Comparison of ENCODE assay signal across 8 cellular contexts in the genomic region with DNA sequence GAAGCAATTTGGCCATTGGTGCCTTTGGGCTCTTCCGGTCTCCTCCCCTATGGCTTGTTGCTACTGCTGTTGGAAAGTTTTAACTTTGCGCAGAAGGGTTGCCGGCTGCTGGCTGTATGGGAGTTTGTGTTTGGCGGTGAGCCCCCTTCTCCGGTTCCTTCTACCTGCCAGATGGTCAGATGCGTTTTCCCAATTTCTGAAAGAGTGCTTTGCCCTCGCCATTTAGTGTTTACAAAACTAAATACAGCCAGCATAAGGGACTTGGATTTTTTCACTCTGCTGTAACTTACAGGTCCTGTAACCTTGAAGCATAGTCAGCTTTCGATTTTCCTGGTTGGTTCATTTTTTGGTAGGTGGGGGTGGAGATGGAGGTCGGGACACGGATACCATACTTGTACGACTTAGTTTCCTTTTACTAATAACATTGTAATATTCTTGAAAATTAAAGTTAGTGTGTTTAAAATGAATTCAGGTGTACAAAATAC. TPM values are rescaled to one million over a fixed set of nuclear protein-coding genes. Genes with fewer than 3 reads are reported as not detected.
A peak's percentile ranks its signal among the peaks of the same experiment; 100 is the strongest.
DNase-seq lines count a peak whose midpoint lies in the region; ATAC-seq, FAIRE-seq and TF ChIP-seq lines count a peak whose summit lies in the region.

No MANE protein-coding gene starts in this region.

- H3K4me3 ChIP-seq in MG63 (peak overlapping the region; percentile 89), body of pancreas (peak overlapping the region; percentile 22 to 76), kidney (ENCODE audit: low read length in 2 of 2) (peak overlapping the region; percentile 97 to 100)

- POLR2A ChIA-PET in HEK293T (lab: Yijun Ruan, JAX), result interaction anchor here (1.2 to 5.9 kb wide), 6 partner anchors 10 to 62 kb away, joined by 5 to 56 read pairs (median 10); partner anchors contain the start of genes HSPD1, HSPE1, MOB4 and SF3B1

- no peak for FAIRE-seq in kidney (lab: Jason Lieb, UNC)

- DNase-seq in T-helper 1 cell (no peak), HEK293T (ENCODE audit: extremely low spot score) (peak; percentile 65), MG63 (no peak), body of pancreas (peak; percentile 73 to 86 (median 78)), kidney (no peak), stromal cell of bone marrow (ENCODE audit: low read depth) (peak; percentile 94), RPMI8226 (no peak)

- peak overlapping the region; percentile 96 for H3K27ac Mint-ChIP-seq in T-helper 1 cell treated with Interleukin-12 subunit alpha and Interleukin-12 subunit beta and Interleukin-4 antibody, amounts not matched to agents 30 μg/mL and 1 μg/mL, for 36 hours

- no peaks in the 10 kb centered on the region for H3K9me3 Mint-ChIP-seq in T-helper 1 cell treated with Interleukin-12 subunit alpha and Interleukin-12 subunit beta and Interleukin-4 antibody, amounts not matched to agents 30 μg/mL and 1 μg/mL, for 36 hours

- H3K9me3 ChIP-seq in MG63, result 0 out of 2 replicates have a peak, but pooled peaks cover 3% of the 10 kb centered on the region
- no peaks in the 10 kb centered on the region for H3K9me3 ChIP-seq in body of pancreas
- H3K9me3 ChIP-seq in kidney (ENCODE audit: control insufficient read depth in 1 of 2, low read length in 2 of 2), result no peaks in the 10 kb centered on the region

- no peaks in the 10 kb centered on the region for H3K27me3 Mint-ChIP-seq in T-helper 1 cell treated with Interleukin-12 subunit alpha and Interleukin-12 subunit beta and Interleukin-4 antibody, amounts not matched to agents 30 μg/mL and 1 μg/mL, for 36 hours (ENCODE audit: low read depth)

- H3K9ac ChIP-seq in kidney (ENCODE audit: low read length in 2 of 2), result peak overlapping the region; percentile 100

- H3K4me1 Mint-ChIP-seq in T-helper 1 cell treated with Interleukin-12 subunit alpha and Interleukin-12 subunit beta and Interleukin-4 antibody, amounts not matched to agents 30 μg/mL and 1 μg/mL, for 36 hours (ENCODE audit: low read depth), result peaks cover 25% of the 10 kb centered on the region

- CTCF ChIA-PET in HEK293T (lab: Yijun Ruan, JAX), result no interaction called here

- no peak for TF ChIP-seq CTCF in body of pancreas (IDR thresholded peaks at IDR 0.05)
- no peak for TF ChIP-seq CTCF in kidney (IDR thresholded peaks at IDR 0.05; ENCODE audit: borderline replicate concordance, extremely low read depth, insufficient read depth)

- no peaks in the 10 kb centered on the region for H3K27me3 ChIP-seq in MG63
- H3K27me3 ChIP-seq in body of pancreas, result no peaks in the 10 kb centered on the region

- H3K4me1 ChIP-seq in body of pancreas (peaks cover 25% of the 10 kb centered on the region), kidney (ENCODE audit: control insufficient read depth in 1 of 2, insufficient read depth in 1 of 2, low read depth in 1 of 2, low read length in 2 of 2) (peaks cover 13 to 16% of the 10 kb centered on the region in 2 donors)

- peaks cover 4% of the 10 kb centered on the region for H3K36me3 Mint-ChIP-seq in T-helper 1 cell treated with Interleukin-12 subunit alpha and Interleukin-12 subunit beta and Interleukin-4 antibody, amounts not matched to agents 30 μg/mL and 1 μg/mL, for 36 hours (ENCODE audit: low read depth)

- peak overlapping the region; percentile 95 for H3K4me3 Mint-ChIP-seq in T-helper 1 cell treated with Interleukin-12 subunit alpha and Interleukin-12 subunit beta and Interleukin-4 antibody, amounts not matched to agents 30 μg/mL and 1 μg/mL, for 36 hours

- peak overlapping the region; percentile 97 to 99 (median 98) for H3K27ac ChIP-seq in body of pancreas
- H3K27ac ChIP-seq in kidney (ENCODE audit: low read depth in 2 of 2, low read length in 2 of 2), result peak overlapping the region; percentile 100

- TF ChIP-seq POLR2A in body of pancreas (IDR thresholded peaks at IDR 0.05), result peak in 2 of 3 donors; percentile 57 to 81

- H3K36me3 ChIP-seq in MG63 (peaks cover 2% of the 10 kb centered on the region; the same call in 1 of the 2 replicates), body of pancreas (replicated peaks in 1 of 2; ENCODE audit: insufficient read depth in 1 of 2, low read depth in 2 of 2) (no peaks in the 10 kb centered on the region), kidney (ENCODE audit: control insufficient read depth in 1 of 2, insufficient read depth in 2 of 2, low read length in 2 of 2) (no peaks in the 10 kb centered on the region)

- intact Hi-C loops in body of pancreas (cut with DNase I) (no loop called here), kidney (cut with DNase I) (no loop called here)

- peak; percentile 57 for ATAC-seq in body of pancreas

- WGBS in body of pancreas, 2 donors, result 0% methylated on average over 10 to 11 of the region's 11 CpGs

TF ChIP-seq in HEK293T, 16 proteins besides CTCF, POLR2A, EP300 and RAD21:
- no peak for TF ChIP-seq ARNT (IDR thresholded peaks at IDR 0.05)
- no peak for TF ChIP-seq FOXM1 (IDR thresholded peaks at IDR 0.05; ENCODE audit: borderline replicate concordance)
- TF ChIP-seq CTBP1 (IDR thresholded peaks at IDR 0.05; ENCODE audit: borderline replicate concordance), result no peak

RNA-seq across cellular contexts. Expression of gene COQ10B, which starts 0.6 kb away (rescaled TPM):
- total RNA-seq in MG63 (2014; rRNA removed; shearing (Covaris generic); ENCODE audit: low replicate concordance), result 28.5 and 41.3 TPM in 2 replicates
- total RNA-seq in body of pancreas, result 1 to 10 TPM; 5.3 to 9.6 TPM
- 28.6 TPM for total RNA-seq in kidney
- polyA plus RNA-seq in kidney (ENCODE audit: insufficient read depth, low read depth, low replicate concordance), result 31.2 TPM

RNA-seq across cellular contexts. Expression of gene SF3B1, which starts 19.1 kb away (rescaled TPM):
- total RNA-seq in MG63 (2014; rRNA removed; shearing (Covaris generic); ENCODE audit: low replicate concordance), result 122 and 337 TPM in 2 replicates
- total RNA-seq in body of pancreas (100 to 1,000 TPM; 361 to 396 TPM), kidney (244 TPM)
- polyA plus RNA-seq in kidney (ENCODE audit: insufficient read depth, low read depth, low replicate concordance), result 185 TPM

RNA-seq across cellular contexts. Expression of gene HSPD1, which starts 45.7 kb away (rescaled TPM):
- 130 and 166 TPM in 2 replicates for total RNA-seq in MG63 (2014; rRNA removed; shearing (Covaris generic); ENCODE audit: low replicate concordance)
- total RNA-seq in body of pancreas (100 to 1,000 TPM in 1 of 2 donors, 10 to 100 TPM in 1; 81.4 to 117 TPM), kidney (157 TPM)
- 390 TPM for polyA plus RNA-seq in kidney (ENCODE audit: insufficient read depth, low read depth, low replicate concordance)

RNA-seq across cellular contexts. Expression of gene HSPE1, which starts 46.2 kb away (rescaled TPM):
- 135 and 172 TPM in 2 replicates for total RNA-seq in MG63 (2014; rRNA removed; shearing (Covaris generic); ENCODE audit: low replicate concordance)
- total RNA-seq in body of pancreas, result 10 to 100 TPM; 40.2 to 99.5 TPM
- total RNA-seq in kidney, result 78.1 TPM
- 427 TPM for polyA plus RNA-seq in kidney (ENCODE audit: insufficient read depth, low read depth, low replicate concordance)

Comparison
In these comparisons a context has a peak if more than half of its experiments do, and no peak if none do; other contexts are left out.
1. DNase-seq: peak in HEK293T (single experiment), body of pancreas (4 of 4) and stromal cell of bone marrow (single experiment); none in T-helper 1 cell (0 of 5), MG63 (single experiment), kidney (single experiment) and RPMI8226 (single experiment).
2. Peak in every context shown above with its lines, with median percentiles within 50 percentile points of each other: H3K4me3 ChIP-seq.